In the genomic region with DNA sequence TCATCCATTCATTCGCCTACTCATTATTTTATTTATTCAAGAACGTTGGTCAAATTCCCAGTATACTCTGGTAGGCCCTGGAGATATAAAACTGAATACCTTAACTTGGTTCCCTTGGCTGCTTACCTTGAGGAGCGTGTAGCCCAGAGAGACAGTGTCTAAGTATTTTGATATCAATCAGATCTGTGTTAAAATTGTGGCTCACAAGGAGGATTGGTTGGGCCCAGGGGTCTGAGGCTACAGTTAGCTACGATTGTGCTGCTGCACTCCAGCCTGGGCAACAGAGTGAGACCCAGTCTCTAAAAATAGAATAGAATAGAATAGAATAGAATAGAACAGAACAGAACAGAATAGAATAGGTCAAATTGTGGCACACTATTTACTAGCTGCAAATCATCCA, we compare ENCODE assay signal across 31 cellular contexts.
"Had no signal": no experiment of that assay in that cellular context is flagged by ENCODE, and none has a peak within 500 bp of the region (broad histone marks: within the 10 kb centered on the region; RNA-seq: fewer than 3 reads in every experiment).

No MANE protein-coding gene starts in this region.

- H3K4me1 Mint-ChIP-seq: naive thymus-derived CD8-positive, alpha-beta T cell; stimulated activated naive CD8-positive, alpha-beta T cell treated with anti-CD3 and anti-CD28 coated beads, Interleukin-15, amount 100 ng/mL, for 72 hours had no signal

- H3K27me3 ChIP-seq: neural progenitor cell, ovary, right lobe of liver, sigmoid colon, spleen, suprapubic skin, testis, tibial artery, transverse colon, upper lobe of right lung, uterus had no signal

- H3K9me3 Mint-ChIP-seq: neural progenitor cell; stimulated activated memory B cell treated with anti-CD40 and anti-IgM and Interleukin-4, amounts not matched to agents 10 μg/mL and 1 μg/mL and 100 μg/mL, for 72 hours had no signal

- H3K9ac ChIP-seq: neural progenitor cell, parathyroid adenoma had no signal

- H3K79me2 ChIP-seq: parathyroid adenoma had no signal

- H3K9me3 ChIP-seq: ovary, psoas muscle, right lobe of liver, sigmoid colon, spleen, suprapubic skin, testis, tibial artery, transverse colon, upper lobe of right lung, uterus had no signal

- H3K27me3 Mint-ChIP-seq: naive thymus-derived CD8-positive, alpha-beta T cell; natural killer cell treated with Interleukin-12 subunit alpha and Interleukin-12 subunit beta and Interleukin-15 and Interleukin-18, amount 100 ng/mL, for 72 hours; progenitor cell of endocrine pancreas; stimulated activated naive CD8-positive, alpha-beta T cell treated with anti-CD3 and anti-CD28 coated beads, Interleukin-15, amount 100 ng/mL, for 72 hours; type B pancreatic cell had no signal

- H3K27ac ChIP-seq: neural progenitor cell, ovary, parathyroid adenoma, psoas muscle, right lobe of liver, sigmoid colon, spleen, suprapubic skin, testis, tibial artery, transverse colon, upper lobe of right lung, uterus had no signal

- H3K36me3 Mint-ChIP-seq: naive thymus-derived CD8-positive, alpha-beta T cell; natural killer cell treated with Interleukin-12 subunit alpha and Interleukin-12 subunit beta and Interleukin-15 and Interleukin-18, amount 100 ng/mL, for 72 hours; neural progenitor cell; stimulated activated memory B cell treated with anti-CD40 and anti-IgM and Interleukin-4, amounts not matched to agents 10 μg/mL and 1 μg/mL and 100 μg/mL, for 72 hours; type B pancreatic cell had no signal

- H2AFZ ChIP-seq: neural progenitor cell, parathyroid adenoma had no signal

- H3K4me2 ChIP-seq: neural progenitor cell had no signal

- H3K36me3 ChIP-seq: neural progenitor cell, ovary, right lobe of liver, sigmoid colon, spleen, suprapubic skin, tibial artery, transverse colon, upper lobe of right lung, uterus had no signal

- H3K4me3 ChIP-seq: neural progenitor cell, ovary, psoas muscle, right lobe of liver, sigmoid colon, spleen, suprapubic skin, testis, tibial artery, transverse colon, upper lobe of right lung, uterus had no signal

- DNase-seq: naive thymus-derived CD8-positive, alpha-beta T cell; occipital lobe; ovary; posterior cingulate gyrus; psoas muscle; right cardiac atrium; right lobe of liver; sigmoid colon; small intestine; spleen; stimulated activated CD4-positive, alpha-beta T cell treated with anti-CD3 and anti-CD28 coated beads, Interleukin-12 subunit alpha, Interleukin-12 subunit beta, amount 100 ng/mL, for 4 hours; stimulated activated CD4-positive, alpha-beta T cell treated with anti-CD3 and anti-CD28 coated beads, Interleukin-1b, Interleukin-23, amount 100 ng/mL, for 48 hours; stimulated activated CD4-positive, alpha-beta T cell treated with anti-CD3 and anti-CD28 coated beads, Interleukin-4, amount 100 ng/mL, for 1 hour; stimulated activated CD4-positive, alpha-beta T cell treated with anti-CD3 and anti-CD28 coated beads, Interleukin-4, amount 100 ng/mL, for 4 hours; stimulated activated CD8-positive, alpha-beta memory T cell treated with anti-CD3 and anti-CD28 coated beads, Interleukin-4, amount 100 ng/mL, for 48 hours; stimulated activated naive CD4-positive, alpha-beta T cell; stimulated activated naive CD8-positive, alpha-beta T cell treated with anti-CD3 and anti-CD28 coated beads, Interleukin-15, amount 100 ng/mL, for 72 hours; stimulated activated naive CD8-positive, alpha-beta T cell treated with anti-CD3 and anti-CD28 coated beads, Interleukin-15, Interleukin-2, amounts not matched to agents 100 U/mL and 50 U/mL, for 24 hours; substantia nigra; testis; tibial artery; transverse colon; upper lobe of right lung had no signal

- H3K4me3 Mint-ChIP-seq: naive thymus-derived CD8-positive, alpha-beta T cell; natural killer cell treated with Interleukin-12 subunit alpha and Interleukin-12 subunit beta and Interleukin-15 and Interleukin-18, amount 100 ng/mL, for 72 hours; neural progenitor cell; stimulated activated memory B cell treated with anti-CD40 and anti-IgM and Interleukin-4, amounts not matched to agents 10 μg/mL and 1 μg/mL and 100 μg/mL, for 72 hours; stimulated activated naive CD8-positive, alpha-beta T cell treated with anti-CD3 and anti-CD28 coated beads, Interleukin-15, amount 100 ng/mL, for 72 hours; type B pancreatic cell had no signal

- H3K4me1 ChIP-seq: neural progenitor cell, parathyroid adenoma, psoas muscle, right lobe of liver, sigmoid colon, spleen, suprapubic skin, testis, tibial artery, transverse colon, upper lobe of right lung, uterus had no signal

- ATAC-seq: naive thymus-derived CD8-positive, alpha-beta T cell; natural killer cell treated with Interleukin-12 subunit alpha and Interleukin-12 subunit beta and Interleukin-15 and Interleukin-18, amount 100 ng/mL, for 72 hours; psoas muscle; right cardiac atrium; right lobe of liver; stimulated activated memory B cell treated with anti-CD40 and anti-IgM and Interleukin-4, amounts not matched to agents 10 μg/mL and 1 μg/mL and 100 μg/mL, for 72 hours; stimulated activated naive CD8-positive, alpha-beta T cell treated with anti-CD3 and anti-CD28 coated beads, Interleukin-15, amount 100 ng/mL, for 72 hours; stimulated activated naive CD8-positive, alpha-beta T cell treated with anti-CD3 and anti-CD28 coated beads, Interleukin-15, Interleukin-2, amounts not matched to agents 100 U/mL and 50 U/mL, for 24 hours; upper lobe of right lung had no signal

- H3K27ac Mint-ChIP-seq: naive thymus-derived CD8-positive, alpha-beta T cell; natural killer cell treated with Interleukin-12 subunit alpha and Interleukin-12 subunit beta and Interleukin-15 and Interleukin-18, amount 100 ng/mL, for 72 hours; neural progenitor cell; progenitor cell of endocrine pancreas; stimulated activated memory B cell treated with anti-CD40 and anti-IgM and Interleukin-4, amounts not matched to agents 10 μg/mL and 1 μg/mL and 100 μg/mL, for 72 hours; stimulated activated naive CD8-positive, alpha-beta T cell treated with anti-CD3 and anti-CD28 coated beads, Interleukin-15, amount 100 ng/mL, for 72 hours; type B pancreatic cell had no signal
